In the genomic region with DNA sequence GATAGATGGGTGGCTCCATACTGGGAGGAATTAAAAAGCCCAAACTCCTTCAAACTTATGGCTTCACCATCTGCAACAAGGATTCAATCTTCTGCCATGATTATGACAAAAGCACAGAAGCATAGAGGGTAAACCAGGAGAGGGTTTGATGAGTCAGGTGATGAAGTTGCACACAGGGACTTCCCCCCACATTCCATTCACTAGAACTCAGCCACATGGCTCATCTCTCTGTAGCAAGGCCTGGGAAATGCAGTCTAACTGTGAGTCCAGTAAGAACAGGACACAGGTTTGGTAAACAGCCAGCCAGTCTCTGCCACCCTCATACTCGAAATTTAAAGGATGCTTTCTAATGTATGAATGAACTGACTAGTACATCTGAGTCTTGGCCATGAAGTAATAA, we compare ENCODE assay signal across 9 cellular contexts.
DNase-seq lines count a peak whose midpoint lies in the region; ATAC-seq, FAIRE-seq and TF ChIP-seq lines count a peak whose summit lies in the region.
"Had no signal": no experiment of that assay in that cellular context is flagged by ENCODE, and none has a peak within 500 bp of the region (broad histone marks: within the 10 kb centered on the region; RNA-seq: fewer than 3 reads in every experiment).

No MANE protein-coding gene starts in this region.

- DNase-seq in activated naive CD4-positive, alpha-beta T cell treated with Interleukin-2 at 50 U/mL for 16 hours = peak; percentile 45
- DNase-seq in activated naive CD4-positive, alpha-beta T cell (lab: John Stamatoyannopoulos, UW) = no peak
- DNase-seq in fibroblast of gingiva (ENCODE audit: low read depth) = peak; percentile 90
- DNase-seq in stimulated activated CD4-positive, alpha-beta T cell treated with anti-CD3 and anti-CD28 coated beads, Interleukin-2, amount 100 ng/mL, for 4 hours (ENCODE audit: low read depth) = peak; percentile 43
- DNase-seq in H9 = no peak
- no peak for DNase-seq in D721Med (ENCODE audit: insufficient read length, low spot score)

- H3T11ph ChIP-seq in H9 (ENCODE audit: low read length) = no peak overlapping the region

- H3K27ac ChIP-seq in H9 (ENCODE audit: insufficient read length, low read depth, low read length) = no peak overlapping the region

- no peak for FAIRE-seq in D721Med (lab: Jason Lieb, UNC)
- FAIRE-seq: G401.6 had no signal

- peak overlapping the region in 1 of 3 experiments; percentile 61; a peak in 2 of 7 replicates for H3K27ac Mint-ChIP-seq in H9

- H2BK12ac ChIP-seq in H9 (ENCODE audit: insufficient read length, low read depth, low read length) = no peak overlapping the region

- H2BK15ac ChIP-seq in H9 (ENCODE audit: low read depth, low read length) = no peak overlapping the region

- H4K91ac ChIP-seq in H9 (ENCODE audit: insufficient read length, low read depth, low read length) = no peak overlapping the region

- no peak overlapping the region for H3K4me3 Mint-ChIP-seq in H9

- no peaks in the 10 kb centered on the region for H3K23me2 ChIP-seq in H9 (ENCODE audit: insufficient read length, low read depth, low read length, poor library complexity, severe bottlenecking)

- no peaks in the 10 kb centered on the region for H3K79me1 ChIP-seq in H9 (ENCODE audit: insufficient read depth, low read depth, low read length, poor library complexity, severe bottlenecking)

- H3K9me3 ChIP-seq in H9 (ENCODE audit: control insufficient read depth, low read depth, low read length) = no peaks in the 10 kb centered on the region

- no peaks in the 10 kb centered on the region for H3K79me2 ChIP-seq in H9 (ENCODE audit: insufficient read depth, low read length)

- H4K5ac ChIP-seq in H9 (ENCODE audit: insufficient read length, low read depth, low read length) = no peak overlapping the region

- H3K14ac ChIP-seq in H9 (ENCODE audit: insufficient read depth, low read length) = no peak overlapping the region

- H2AK5ac ChIP-seq in H9 (ENCODE audit: insufficient read length, low read length) = no peak overlapping the region

- no peaks in the 10 kb centered on the region for H3K9me3 Mint-ChIP-seq in H9

- peaks cover 6 to 8% of the 10 kb centered on the region in 2 experiments for H3K4me1 Mint-ChIP-seq in H9

- H3K4me1 ChIP-seq in H9 (ENCODE audit: insufficient read depth, low read length) = 0 out of 2 replicates have a peak, but pooled peaks cover 2% of the 10 kb centered on the region

- H3K4ac ChIP-seq in H9 (ENCODE audit: low read depth, low read length) = no peak overlapping the region

- H2BK5ac ChIP-seq in H9 (ENCODE audit: insufficient read length, low read length) = no peak overlapping the region

- H3K27me3 ChIP-seq in H9 (ENCODE audit: insufficient read depth, low read length) = no peaks in the 10 kb centered on the region

- H3K9ac ChIP-seq in H9 (ENCODE audit: extremely low read depth, insufficient read length, low read length) = no peak overlapping the region

- peak; percentile 97 for ATAC-seq in SK-N-SH treated with all-trans-retinoic acid at 6 μM for 48 hours
- ATAC-seq in HG02571 (IDR thresholded peaks at IDR 0.05; ENCODE audit: unreplicated experiment) = no peak

- H3K4me2 ChIP-seq in H9 (ENCODE audit: insufficient read depth, insufficient read length, low read length) = no peak overlapping the region

- H3K18ac ChIP-seq in H9 (ENCODE audit: insufficient read length, low read depth, low read length) = no peak overlapping the region

- H2BK120ac ChIP-seq in H9 (ENCODE audit: low read depth, low read length, poor library complexity, severe bottlenecking) = no peak overlapping the region

- H2BK20ac ChIP-seq in H9 (ENCODE audit: low read depth, low read length, poor library complexity, severe bottlenecking) = no peak overlapping the region

- no peak overlapping the region for H4K8ac ChIP-seq in H9 (replicated peaks; ENCODE audit: insufficient read length, low read depth, low read length)

- no peak overlapping the region for H2AFZ ChIP-seq in H9 (ENCODE audit: low read length)

- H3K36me3 Mint-ChIP-seq in H9 (ENCODE audit: insufficient read depth in 1 of 3, low read depth in 3 of 3) = no peaks in the 10 kb centered on the region

- H3K56ac ChIP-seq in H9 (ENCODE audit: insufficient read length, low read depth, low read length) = no peak overlapping the region

- no peaks in the 10 kb centered on the region for H4K20me1 ChIP-seq in H9 (ENCODE audit: control insufficient read depth, insufficient read depth, insufficient read length)

- TF ChIP-seq CTCF in H9 (conservative IDR thresholded peaks at IDR 0.05) (no peak), D721Med (IDR thresholded peaks at IDR 0.05; ENCODE audit: insufficient read depth, missing control alignments) (no peak)

- no peak overlapping the region for H3K23ac ChIP-seq in H9 (ENCODE audit: insufficient read length, low read depth, low read length)

- WGBS in H9 (ENCODE audit: extremely low coverage, insufficient read length, low lambda C conversion rate) = no CpG with 5 or more reads among the region's 1 CpG

- no peaks in the 10 kb centered on the region for H3K27me3 Mint-ChIP-seq in H9 (ENCODE audit: low read depth)

TF ChIP-seq in SK-N-SH treated with all-trans-retinoic acid at 6 μM for 48 hours, 23 proteins besides CTCF, POLR2A, EP300 and RAD21:
- no peak for TF ChIP-seq ZNF8 (CRISPR knock-in tag; IDR thresholded peaks at IDR 0.05)
- peak; percentile 87 for TF ChIP-seq ZFP3 (CRISPR knock-in tag; IDR thresholded peaks at IDR 0.05)
- peak; percentile 39; the same call in 1 of the 2 replicates for TF ChIP-seq ISL1 (CRISPR knock-in tag; IDR thresholded peaks at IDR 0.05)
- no peak for TF ChIP-seq PPARA (CRISPR knock-in tag; IDR thresholded peaks at IDR 0.05; ENCODE audit: borderline replicate concordance)
- TF ChIP-seq, protein P1, sequence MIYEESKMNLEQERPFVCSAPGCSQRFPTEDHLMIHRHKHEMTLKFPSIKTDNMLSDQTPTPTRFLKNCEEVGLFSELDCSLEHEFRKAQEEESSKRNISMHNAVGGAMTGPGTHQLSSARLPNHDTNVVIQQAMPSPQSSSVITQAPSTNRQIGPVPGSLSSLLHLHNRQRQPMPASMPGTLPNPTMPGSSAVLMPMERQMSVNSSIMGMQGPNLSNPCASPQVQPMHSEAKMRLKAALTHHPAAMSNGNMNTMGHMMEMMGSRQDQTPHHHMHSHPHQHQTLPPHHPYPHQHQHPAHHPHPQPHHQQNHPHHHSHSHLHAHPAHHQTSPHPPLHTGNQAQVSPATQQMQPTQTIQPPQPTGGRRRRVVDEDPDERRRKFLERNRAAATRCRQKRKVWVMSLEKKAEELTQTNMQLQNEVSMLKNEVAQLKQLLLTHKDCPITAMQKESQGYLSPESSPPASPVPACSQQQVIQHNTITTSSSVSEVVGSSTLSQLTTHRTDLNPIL (CRISPR knock-in tag; IDR thresholded peaks at IDR 0.05; ENCODE audit: low read depth) = peak; percentile 30; the same call in 1 of the 2 replicates
- TF ChIP-seq SNAI2 (CRISPR knock-in tag; IDR thresholded peaks at IDR 0.05) = 0 out of 2 replicates have a peak, but pooled peaks have one; percentile 61
- peak; percentile 91; the same call in 1 of the 2 replicates for TF ChIP-seq CSDC2 (CRISPR knock-in tag; IDR thresholded peaks at IDR 0.05)
TF ChIP-seq in SK-N-SH treated with all-trans-retinoic acid at 6 μM for 48 hours: peak in this region for 5.

Comparison
In these comparisons a context has a peak if more than half of its experiments do, and no peak if none do; other contexts are left out.
1. DNase-seq: peak in activated naive CD4-positive, alpha-beta T cell treated with Interleukin-2 at 50 U/mL for 16 hours (single experiment), fibroblast of gingiva (single experiment) and stimulated activated CD4-positive, alpha-beta T cell treated with anti-CD3 and anti-CD28 coated beads, Interleukin-2, amount 100 ng/mL, for 4 hours (single experiment); none in activated naive CD4-positive, alpha-beta T cell (0 of 4), H9 (single experiment) and D721Med (single experiment).